Comparison of ENCODE assay signal across 9 cellular contexts in the genomic region with DNA sequence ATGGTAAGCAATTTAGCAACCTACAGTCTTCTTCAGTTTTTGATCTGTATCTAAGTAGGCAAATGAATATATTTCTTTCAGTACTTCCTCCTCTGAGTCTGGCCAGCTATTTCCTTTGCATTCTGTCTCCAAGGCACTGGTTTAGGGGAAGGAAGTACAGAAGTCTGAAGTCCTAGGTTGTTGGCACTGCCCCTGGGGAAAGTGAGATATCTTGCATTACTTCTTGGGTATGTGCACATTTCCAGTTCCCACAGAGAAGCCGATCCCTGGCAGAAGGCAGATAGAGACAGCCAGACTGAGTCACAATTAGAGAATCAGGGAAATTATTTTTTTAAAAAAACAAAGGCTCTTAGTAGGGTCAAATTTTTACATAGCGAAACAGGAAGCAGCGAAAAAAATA.
A peak's percentile ranks its signal among the peaks of the same experiment; 100 is the strongest.
DNase-seq lines count a peak whose midpoint lies in the region; ATAC-seq lines count a peak whose summit lies in the region.
"Had no signal": no experiment of that assay in that cellular context is flagged by ENCODE, and none has a peak within 500 bp of the region (broad histone marks: within the 10 kb centered on the region; RNA-seq: fewer than 3 reads in every experiment).

No MANE protein-coding gene starts in this region.

- DNase-seq in Caki2 (ENCODE audit: low read depth) (peak; percentile 65), NOMO-1 treated with dmso at 0.1 percent for 144 hours (lab: John Stamatoyannopoulos, UW; ENCODE audit: unreplicated experiment) (peak; percentile 90), dermis blood vessel endothelial cell (peak; percentile 96), midbrain (lab: John Stamatoyannopoulos, UW) (peak; percentile 43), mesenteric fat pad (ENCODE audit: low spot score) (no peak), T-helper 17 cell (no peak)
- DNase-seq in stimulated activated naive CD8-positive, alpha-beta T cell treated with anti-CD3 and anti-CD28 coated beads, Interleukin-15, Interleukin-2, amounts not matched to agents 100 U/mL and 50 U/mL, for 24 hours: no peak
- DNase-seq: stimulated activated naive B cell treated with anti-CD40 and anti-IgM and Interleukin-4, amounts not matched to agents 10 μg/mL and 1 μg/mL and 100 μg/mL, for 72 hours had no signal

- ATAC-seq in GM18519 (IDR thresholded peaks at IDR 0.05; ENCODE audit: low FRiP score, unreplicated experiment) (no peak), T-helper 17 cell (no peak)
- ATAC-seq in stimulated activated naive CD8-positive, alpha-beta T cell treated with anti-CD3 and anti-CD28 coated beads, Interleukin-15, Interleukin-2, amounts not matched to agents 100 U/mL and 50 U/mL, for 24 hours: no peak

- no peaks in the 10 kb centered on the region for H3K36me3 Mint-ChIP-seq in T-helper 17 cell (ENCODE audit: low read depth)
- H3K36me3 Mint-ChIP-seq: stimulated activated naive B cell treated with anti-CD40 and anti-IgM and Interleukin-4, amounts not matched to agents 10 μg/mL and 1 μg/mL and 100 μg/mL, for 72 hours had no signal

- H3K4me3 Mint-ChIP-seq in T-helper 17 cell: no peak overlapping the region
- H3K4me3 Mint-ChIP-seq: stimulated activated naive B cell treated with anti-CD40 and anti-IgM and Interleukin-4, amounts not matched to agents 10 μg/mL and 1 μg/mL and 100 μg/mL, for 72 hours had no signal

- no peaks in the 10 kb centered on the region for H3K9me3 ChIP-seq in T-helper 17 cell (ENCODE audit: control insufficient read depth, low read length, poor library complexity, severe bottlenecking)

- H3K27me3 Mint-ChIP-seq in T-helper 17 cell: no peaks in the 10 kb centered on the region

- H3K4me1 Mint-ChIP-seq in T-helper 17 cell: no peaks in the 10 kb centered on the region

- in situ Hi-C loops in Caki2 (cut with HindIII; ENCODE audit: low pct_unique_long_range_greater_than_20kb, low sequenced_read_pairs): no loop called here

- H3K27ac Mint-ChIP-seq in T-helper 17 cell: no peak overlapping the region
- H3K27ac Mint-ChIP-seq: stimulated activated naive B cell treated with anti-CD40 and anti-IgM and Interleukin-4, amounts not matched to agents 10 μg/mL and 1 μg/mL and 100 μg/mL, for 72 hours had no signal

Comparison
In these comparisons a context has a peak if more than half of its experiments do, and no peak if none do; other contexts are left out.
1. DNase-seq: peak in Caki2 (single experiment), NOMO-1 treated with dmso at 0.1 percent for 144 hours (single experiment), dermis blood vessel endothelial cell (single experiment) and midbrain (single experiment); none in stimulated activated naive CD8-positive, alpha-beta T cell treated with anti-CD3 and anti-CD28 coated beads, Interleukin-15, Interleukin-2, amounts not matched to agents 100 U/mL and 50 U/mL, for 24 hours (single experiment), mesenteric fat pad (single experiment) and T-helper 17 cell (0 of 3).